2 cellular contexts compared by ENCODE assay signal in genomic region chr2:27518782-27519113, GRCh38.
A peak's percentile ranks its signal among the peaks of the same experiment; 100 is the strongest.
TF ChIP-seq lines count a peak whose summit lies in the region.

No MANE protein-coding gene starts in this region.

TF ChIP-seq in HepG2, 621 proteins besides CTCF, POLR2A, EP300 and RAD21:
- no peak for TF ChIP-seq HNF1A (IDR thresholded peaks at IDR 0.05; ENCODE audit: low read depth)
- no peak for TF ChIP-seq HNF1A (CRISPR knock-in tag; IDR thresholded peaks at IDR 0.05; ENCODE audit: borderline replicate concordance)
- no peak for TF ChIP-seq BRD4 (CRISPR knock-in tag; IDR thresholded peaks at IDR 0.05)
- no peak for TF ChIP-seq TOPORS (CRISPR knock-in tag; IDR thresholded peaks at IDR 0.05)
- no peak for TF ChIP-seq HBP1 (CRISPR knock-in tag; IDR thresholded peaks at IDR 0.05; ENCODE audit: low read depth)
- no peak for TF ChIP-seq EZH2 (conservative IDR thresholded peaks at IDR 0.05; ENCODE audit: low read depth, low read length)
- 0 out of 2 replicates have a peak, but pooled peaks have one; percentile 56 for TF ChIP-seq ZNF546 (CRISPR knock-in tag; conservative IDR thresholded peaks at IDR 0.05)
- TF ChIP-seq MNT (IDR thresholded peaks at IDR 0.05): peak; percentile 54
- 0 out of 2 replicates have a peak, but pooled peaks have one; percentile 8 for TF ChIP-seq FOXO4 (CRISPR knock-in tag; conservative IDR thresholded peaks at IDR 0.05)
TF ChIP-seq in HepG2: peak in this region for 3.

TF ChIP-seq in K562, 482 proteins besides CTCF, POLR2A, EP300 and RAD21:
- no peak for TF ChIP-seq MBD2 (IDR thresholded peaks at IDR 0.05; ENCODE audit: borderline replicate concordance, low read depth)
- no peak for TF ChIP-seq ZBTB7A (IDR thresholded peaks at IDR 0.05; ENCODE audit: borderline replicate concordance, control insufficient read depth, low read depth, low read length)
- no peak for TF ChIP-seq ZNF507 (tag; conservative IDR thresholded peaks at IDR 0.05)
- TF ChIP-seq ZBTB33 (CRISPR knock-in tag; IDR thresholded peaks at IDR 0.05): no peak
- TF ChIP-seq MGA (IDR thresholded peaks at IDR 0.05): 0 out of 2 replicates have a peak, but pooled peaks have one; percentile 22
- no peak for TF ChIP-seq HSF4 (CRISPR knock-in tag; IDR thresholded peaks at IDR 0.05; ENCODE audit: borderline replicate concordance)
- no peak for TF ChIP-seq TFAP4 (CRISPR knock-in tag; IDR thresholded peaks at IDR 0.05; ENCODE audit: borderline replicate concordance)
- no peak for TF ChIP-seq DLX4 (CRISPR knock-in tag; IDR thresholded peaks at IDR 0.05)
- TF ChIP-seq HDAC1 (IDR thresholded peaks at IDR 0.05): no peak
- TF ChIP-seq SMAD4 (CRISPR knock-in tag; conservative IDR thresholded peaks at IDR 0.05): 0 out of 2 replicates have a peak, but pooled peaks have one; percentile 11
- 0 out of 2 replicates have a peak, but pooled peaks have one; percentile 34 for TF ChIP-seq L3MBTL2 (IDR thresholded peaks at IDR 0.05)
- TF ChIP-seq DDX20 (tag; IDR thresholded peaks at IDR 0.05; ENCODE audit: low read depth): no peak
- TF ChIP-seq ZNF511 (CRISPR knock-in tag; IDR thresholded peaks at IDR 0.05): no peak
- no peak for TF ChIP-seq DEAF1 (CRISPR knock-in tag; IDR thresholded peaks at IDR 0.05)
- no peak for TF ChIP-seq ERF (CRISPR knock-in tag; IDR thresholded peaks at IDR 0.05)
- TF ChIP-seq ZNF407 (IDR thresholded peaks at IDR 0.05; ENCODE audit: low read depth): no peak
- no peak for TF ChIP-seq SMC3 (conservative IDR thresholded peaks at IDR 0.05; ENCODE audit: insufficient read depth, low read depth, low read length)
- TF ChIP-seq CEBPB (tag; IDR thresholded peaks at IDR 0.05): no peak
- no peak for TF ChIP-seq HNRNPLL (IDR thresholded peaks at IDR 0.05; ENCODE audit: low read depth, low read length, poor library complexity, severe bottlenecking)
